Comparison of ENCODE assay signal across 1 cellular context in the genomic region with DNA sequence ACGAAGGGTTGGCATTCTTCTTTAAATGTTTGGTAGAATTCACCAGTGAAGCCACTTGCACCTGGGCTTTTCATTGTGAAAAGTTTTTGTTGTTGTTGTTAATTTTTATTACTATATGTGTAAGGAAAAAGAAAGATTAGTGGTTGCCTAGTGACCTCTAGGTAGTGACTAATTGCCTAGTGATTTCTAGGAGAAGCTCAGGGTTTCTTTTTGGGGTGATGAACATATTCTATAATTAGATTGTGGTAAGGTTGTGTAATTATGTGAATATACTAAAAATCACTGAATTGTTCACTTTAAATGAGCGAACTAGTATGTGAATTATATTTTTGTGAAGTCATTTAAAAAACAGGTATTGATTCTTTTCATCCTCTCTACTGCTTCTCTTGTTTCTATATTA.
TF ChIP-seq lines count a peak whose summit lies in the region.

No MANE protein-coding gene starts in this region.

TF ChIP-seq in GM12878, 131 proteins besides CTCF, POLR2A, EP300 and RAD21 (continued from another document):
- no peak for TF ChIP-seq ATF2 (IDR thresholded peaks at IDR 0.05; ENCODE audit: low read length)
- no peak for TF ChIP-seq EGR1 (IDR thresholded peaks at IDR 0.05; ENCODE audit: borderline replicate concordance in 1 of 2, low read depth in 2 of 2, low read length in 2 of 2)
- TF ChIP-seq NFIC (IDR thresholded peaks at IDR 0.05; ENCODE audit: low read depth, low read length): peak; percentile 43; the same call in 1 of the 2 replicates
- no peak for TF ChIP-seq NR2C1 (IDR thresholded peaks at IDR 0.05)
- no peak for TF ChIP-seq RAD51 (IDR thresholded peaks at IDR 0.05)
- no peak for TF ChIP-seq FOS (IDR thresholded peaks at IDR 0.05; ENCODE audit: borderline replicate concordance, extremely low read depth, insufficient read length)
- TF ChIP-seq RUNX3 (IDR thresholded peaks at IDR 0.05; ENCODE audit: low read length): peak; percentile 43; the same call in 1 of the 2 replicates
- 0 out of 2 replicates have a peak, but pooled peaks have one; percentile 59 for TF ChIP-seq MEF2A (IDR thresholded peaks at IDR 0.05; ENCODE audit: insufficient read depth, low read depth, low read length)
- TF ChIP-seq RCOR1 (conservative IDR thresholded peaks at IDR 0.05; ENCODE audit: low read depth, low read length): no peak
- TF ChIP-seq JUNB (IDR thresholded peaks at IDR 0.05): no peak
- no peak for TF ChIP-seq ESRRA (IDR thresholded peaks at IDR 0.05; ENCODE audit: low read length)
- TF ChIP-seq POU2F2 (IDR thresholded peaks at IDR 0.05; ENCODE audit: borderline replicate concordance, low read depth, low read length): no peak
- no peak for TF ChIP-seq ZSCAN29 (IDR thresholded peaks at IDR 0.05)
- no peak for TF ChIP-seq YY1 (IDR thresholded peaks at IDR 0.05; ENCODE audit: low read depth, low read length)
- no peak for TF ChIP-seq PAX5 (IDR thresholded peaks at IDR 0.05; ENCODE audit: borderline replicate concordance, low read depth, low read length)
- no peak for TF ChIP-seq PKNOX1 (IDR thresholded peaks at IDR 0.05)
- no peak for TF ChIP-seq ZBTB33 (IDR thresholded peaks at IDR 0.05)
- peak; percentile 72 for TF ChIP-seq MTA2 (IDR thresholded peaks at IDR 0.05; ENCODE audit: low read depth)
- TF ChIP-seq MEF2B (IDR thresholded peaks at IDR 0.05; ENCODE audit: partially characterized antibody, poor library complexity, severe bottlenecking): peak; percentile 53
- no peak for TF ChIP-seq SREBF2 (IDR thresholded peaks at IDR 0.05; ENCODE audit: low read length)
- TF ChIP-seq, protein P1, sequence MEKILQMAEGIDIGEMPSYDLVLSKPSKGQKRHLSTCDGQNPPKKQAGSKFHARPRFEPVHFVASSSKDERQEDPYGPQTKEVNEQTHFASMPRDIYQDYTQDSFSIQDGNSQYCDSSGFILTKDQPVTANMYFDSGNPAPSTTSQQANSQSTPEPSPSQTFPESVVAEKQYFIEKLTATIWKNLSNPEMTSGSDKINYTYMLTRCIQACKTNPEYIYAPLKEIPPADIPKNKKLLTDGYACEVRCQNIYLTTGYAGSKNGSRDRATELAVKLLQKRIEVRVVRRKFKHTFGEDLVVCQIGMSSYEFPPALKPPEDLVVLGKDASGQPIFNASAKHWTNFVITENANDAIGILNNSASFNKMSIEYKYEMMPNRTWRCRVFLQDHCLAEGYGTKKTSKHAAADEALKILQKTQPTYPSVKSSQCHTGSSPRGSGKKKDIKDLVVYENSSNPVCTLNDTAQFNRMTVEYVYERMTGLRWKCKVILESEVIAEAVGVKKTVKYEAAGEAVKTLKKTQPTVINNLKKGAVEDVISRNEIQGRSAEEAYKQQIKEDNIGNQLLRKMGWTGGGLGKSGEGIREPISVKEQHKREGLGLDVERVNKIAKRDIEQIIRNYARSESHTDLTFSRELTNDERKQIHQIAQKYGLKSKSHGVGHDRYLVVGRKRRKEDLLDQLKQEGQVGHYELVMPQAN (conservative IDR thresholded peaks at IDR 0.05): no peak
- TF ChIP-seq ZNF384 (IDR thresholded peaks at IDR 0.05; ENCODE audit: borderline replicate concordance, low read depth, low read length): no peak
